ENCODE assay signal across 4 cellular contexts in genomic region chr3:127018306-127018828, GRCh38.
TF ChIP-seq lines count a peak whose summit lies in the region.

No MANE protein-coding gene starts in this region.

TF ChIP-seq in HEK293, 187 proteins besides CTCF, POLR2A, EP300 and RAD21:
- TF ChIP-seq ZFHX2 (tag by site-specific recombination; conservative IDR thresholded peaks at IDR 0.05) = peak; percentile 44; the same call in 1 of the 2 replicates
- peak; percentile 50; the same call in 1 of the 2 replicates for TF ChIP-seq EGR2 (tag by site-specific recombination; IDR thresholded peaks at IDR 0.05; ENCODE audit: low read depth)
- TF ChIP-seq ZSCAN4 (tag by site-specific recombination; IDR thresholded peaks at IDR 0.05) = no peak
- TF ChIP-seq ZNF10 (tag by site-specific recombination; IDR thresholded peaks at IDR 0.05) = no peak

TF ChIP-seq in IMR-90, 13 proteins besides CTCF, POLR2A, EP300 and RAD21:
- TF ChIP-seq CEBPB (IDR thresholded peaks at IDR 0.05; ENCODE audit: low read depth, low read length) = no peak
- no peak for TF ChIP-seq MAZ (IDR thresholded peaks at IDR 0.05; ENCODE audit: borderline replicate concordance, low read depth, low read length)
- TF ChIP-seq USF2 (IDR thresholded peaks at IDR 0.05; ENCODE audit: low read depth, low read length) = no peak
- TF ChIP-seq CHD1 (IDR thresholded peaks at IDR 0.05; ENCODE audit: low read depth, low read length) = no peak
- no peak for TF ChIP-seq MXI1 (IDR thresholded peaks at IDR 0.05; ENCODE audit: borderline replicate concordance, low read depth, low read length)
- no peak for TF ChIP-seq MAFK (IDR thresholded peaks at IDR 0.05; ENCODE audit: low read depth, low read length)
- no peak for TF ChIP-seq RCOR1 (IDR thresholded peaks at IDR 0.05; ENCODE audit: insufficient replicate concordance, low read length)
- TF ChIP-seq NFE2L2 (IDR thresholded peaks at IDR 0.05; ENCODE audit: low read depth, low read length) = no peak
- no peak for TF ChIP-seq BHLHE40 (IDR thresholded peaks at IDR 0.05; ENCODE audit: low read depth, low read length)
- TF ChIP-seq FOS (IDR thresholded peaks at IDR 0.05; ENCODE audit: low read depth, low read length) = no peak
- TF ChIP-seq RFX5 (IDR thresholded peaks at IDR 0.05; ENCODE audit: low read depth, low read length) = no peak
- TF ChIP-seq SMC3 (IDR thresholded peaks at IDR 0.05; ENCODE audit: low read depth, low read length) = no peak

TF ChIP-seq in K562, 482 proteins besides CTCF, POLR2A, EP300 and RAD21:
- 0 out of 2 replicates have a peak, but pooled peaks have one; percentile 14 for TF ChIP-seq POLR2G (IDR thresholded peaks at IDR 0.05; ENCODE audit: low read depth, low read length)
- no peak for TF ChIP-seq ZBTB43 (CRISPR knock-in tag; IDR thresholded peaks at IDR 0.05)
- no peak for TF ChIP-seq ZNF324 (CRISPR knock-in tag; IDR thresholded peaks at IDR 0.05)
TF ChIP-seq in K562: peak in this region for 1.

TF ChIP-seq in SK-N-SH, 30 proteins besides CTCF, POLR2A, EP300 and RAD21:
- TF ChIP-seq CHD2 (IDR thresholded peaks at IDR 0.05; ENCODE audit: low read length, partially characterized antibody) (no peak), NFIC (IDR thresholded peaks at IDR 0.05; ENCODE audit: borderline replicate concordance) (no peak), FOSL2 (IDR thresholded peaks at IDR 0.05; ENCODE audit: borderline replicate concordance, low read depth) (no peak), NRF1 (IDR thresholded peaks at IDR 0.05; ENCODE audit: low read depth, low read length) (no peak), POLR2AphosphoS5 (IDR thresholded peaks at IDR 0.05; ENCODE audit: low read depth, low read length) (no peak), USF2 (IDR thresholded peaks at IDR 0.05; ENCODE audit: borderline replicate concordance, low read depth, low read length) (no peak), GATA2 (CRISPR knock-in tag; IDR thresholded peaks at IDR 0.05) (no peak), RFX5 (IDR thresholded peaks at IDR 0.05; ENCODE audit: low read length) (no peak), SMC3 (IDR thresholded peaks at IDR 0.05; ENCODE audit: low read depth, low read length) (no peak), JUND (IDR thresholded peaks at IDR 0.05) (no peak), PBX3 (IDR thresholded peaks at IDR 0.05) (no peak), REST (IDR thresholded peaks at IDR 0.05; ENCODE audit: low read depth, low read length) (no peak), ELF1 (IDR thresholded peaks at IDR 0.05) (no peak)
